1 cellular context compared by ENCODE assay signal in the genomic region with DNA sequence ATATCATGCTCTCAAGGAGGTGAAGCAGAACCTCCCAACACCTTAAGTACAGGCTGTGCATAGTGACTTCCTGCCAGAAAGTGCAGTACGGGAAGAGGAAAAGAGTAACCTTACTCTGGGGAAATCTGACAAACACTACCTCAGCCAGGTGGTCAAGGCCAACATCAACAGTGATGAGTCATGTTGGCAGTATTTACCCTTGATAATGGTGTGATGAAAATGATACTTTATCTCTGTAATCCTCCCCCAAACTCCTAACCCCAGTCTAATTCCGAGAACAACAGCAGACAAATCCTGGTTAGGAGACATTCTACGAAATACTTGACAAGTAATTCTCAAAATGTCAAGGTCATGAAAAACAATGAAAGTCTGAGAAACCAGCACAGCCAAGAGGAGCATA.
TF ChIP-seq lines count a peak whose summit lies in the region.

No MANE protein-coding gene starts in this region.

TF ChIP-seq in HepG2, 621 proteins besides CTCF, POLR2A, EP300 and RAD21 (continued from another document):
- TF ChIP-seq, protein P1, sequence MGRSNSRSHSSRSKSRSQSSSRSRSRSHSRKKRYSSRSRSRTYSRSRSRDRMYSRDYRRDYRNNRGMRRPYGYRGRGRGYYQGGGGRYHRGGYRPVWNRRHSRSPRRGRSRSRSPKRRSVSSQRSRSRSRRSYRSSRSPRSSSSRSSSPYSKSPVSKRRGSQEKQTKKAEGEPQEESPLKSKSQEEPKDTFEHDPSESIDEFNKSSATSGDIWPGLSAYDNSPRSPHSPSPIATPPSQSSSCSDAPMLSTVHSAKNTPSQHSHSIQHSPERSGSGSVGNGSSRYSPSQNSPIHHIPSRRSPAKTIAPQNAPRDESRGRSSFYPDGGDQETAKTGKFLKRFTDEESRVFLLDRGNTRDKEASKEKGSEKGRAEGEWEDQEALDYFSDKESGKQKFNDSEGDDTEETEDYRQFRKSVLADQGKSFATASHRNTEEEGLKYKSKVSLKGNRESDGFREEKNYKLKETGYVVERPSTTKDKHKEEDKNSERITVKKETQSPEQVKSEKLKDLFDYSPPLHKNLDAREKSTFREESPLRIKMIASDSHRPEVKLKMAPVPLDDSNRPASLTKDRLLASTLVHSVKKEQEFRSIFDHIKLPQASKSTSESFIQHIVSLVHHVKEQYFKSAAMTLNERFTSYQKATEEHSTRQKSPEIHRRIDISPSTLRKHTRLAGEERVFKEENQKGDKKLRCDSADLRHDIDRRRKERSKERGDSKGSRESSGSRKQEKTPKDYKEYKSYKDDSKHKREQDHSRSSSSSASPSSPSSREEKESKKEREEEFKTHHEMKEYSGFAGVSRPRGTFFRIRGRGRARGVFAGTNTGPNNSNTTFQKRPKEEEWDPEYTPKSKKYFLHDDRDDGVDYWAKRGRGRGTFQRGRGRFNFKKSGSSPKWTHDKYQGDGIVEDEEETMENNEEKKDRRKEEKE (IDR thresholded peaks at IDR 0.05) = no peak
- no peak for TF ChIP-seq ZFP1 (CRISPR knock-in tag; IDR thresholded peaks at IDR 0.05)
